ENCODE assay signal across 19 cellular contexts in genomic region chr11:27875480-27876208, GRCh38.
DNase-seq lines count a peak whose midpoint lies in the region; ATAC-seq and TF ChIP-seq lines count a peak whose summit lies in the region.
"Had no signal": no experiment of that assay in that cellular context is flagged by ENCODE, and none has a peak within 500 bp of the region (broad histone marks: within the 10 kb centered on the region; RNA-seq: fewer than 3 reads in every experiment).

No MANE protein-coding gene starts in this region.

- H2AFZ ChIP-seq in PC-3 (ENCODE audit: low read length) = no peak overlapping the region

- H3K27ac ChIP-seq in left ventricle myocardium inferior (replicated peaks) (no peak overlapping the region), PC-3 (ENCODE audit: low read length) (no peak overlapping the region)
- H3K27ac ChIP-seq: BLaER1 treated with 17β-estradiol and CSF1 and Interleukin-3, amounts not matched to agents 10 nM and 100 nM had no signal

- intact Hi-C loops in Right ventricle myocardium inferior (cut with DNase I) = no loop called here
- intact Hi-C loops in left ventricle myocardium inferior (cut with micrococcal nuclease) = no loop called here
- intact Hi-C loops in PC-3 (cut with micrococcal nuclease) = no loop called here

- no peaks in the 10 kb centered on the region for H3F3A ChIP-seq in PC-3 (ENCODE audit: low read length, unreplicated experiment)

- no peak for DNase-seq in Right ventricle myocardium inferior (ENCODE audit: missing footprints)
- DNase-seq in left ventricle myocardium inferior = no peak
- peak; percentile 8 for DNase-seq in LoVo (ENCODE audit: low spot score)
- DNase-seq in PC-3 = peak; percentile 39
- DNase-seq in retina = peak; percentile 26
- DNase-seq in MG63 = no peak
- no peak for DNase-seq in superior temporal gyrus (ENCODE audit: extremely low spot score)
- DNase-seq: CD8-positive, alpha-beta T cell; DMS79; H7; KBM-7; NCI-H2081; NCI-H510A; SHP77 treated with DMSO at 0.1 percent for 48 hours; SK-N-SH; T-helper 1 cell had no signal

- TF ChIP-seq CTCF in left ventricle myocardium inferior (IDR thresholded peaks at IDR 0.05; ENCODE audit: borderline replicate concordance) (no peak), PC-3 (conservative IDR thresholded peaks at IDR 0.05; ENCODE audit: low read depth, low read length) (no peak)

- H3K4me3 ChIP-seq in left ventricle myocardium inferior (no peak overlapping the region), PC-3 (ENCODE audit: low read length) (no peak overlapping the region), MG63 (no peak overlapping the region)
- H3K4me3 ChIP-seq: BLaER1 treated with 17β-estradiol and CSF1 and Interleukin-3, amounts not matched to agents 10 nM and 100 nM had no signal

- H3K4me1 ChIP-seq in left ventricle myocardium inferior (peaks cover 14% of the 10 kb centered on the region), PC-3 (ENCODE audit: insufficient read depth, low read length) (peaks cover 14% of the 10 kb centered on the region)
- H3K4me1 ChIP-seq: BLaER1 treated with 17β-estradiol and CSF1 and Interleukin-3, amounts not matched to agents 10 nM and 100 nM had no signal

- H3K27me3 ChIP-seq in left ventricle myocardium inferior (ENCODE audit: low read depth) (peaks cover 7% of the 10 kb centered on the region), PC-3 (ENCODE audit: low read length) (no peaks in the 10 kb centered on the region), MG63 (no peaks in the 10 kb centered on the region)
- H3K27me3 ChIP-seq: BLaER1 treated with 17β-estradiol and CSF1 and Interleukin-3, amounts not matched to agents 10 nM and 100 nM had no signal

- no peak overlapping the region for H3K9ac ChIP-seq in PC-3 (ENCODE audit: low read length)
- H3K9ac ChIP-seq: BLaER1 treated with 17β-estradiol and CSF1 and Interleukin-3, amounts not matched to agents 10 nM and 100 nM; SK-N-SH had no signal

- CTCF ChIA-PET in PC-3 (lab: Charles Lee) = no interaction called here

- H3K9me3 ChIP-seq in left ventricle myocardium inferior (replicated peaks) (peaks cover 12% of the 10 kb centered on the region), PC-3 (ENCODE audit: low read length) (no peaks in the 10 kb centered on the region), MG63 (no peaks in the 10 kb centered on the region)
- H3K9me3 ChIP-seq: SK-N-SH had no signal

- H3K36me3 ChIP-seq in left ventricle myocardium inferior (no peaks in the 10 kb centered on the region), PC-3 (ENCODE audit: low read depth, low read length) (no peaks in the 10 kb centered on the region), MG63 (no peaks in the 10 kb centered on the region)
- H3K36me3 ChIP-seq: BLaER1 treated with 17β-estradiol and CSF1 and Interleukin-3, amounts not matched to agents 10 nM and 100 nM had no signal

- no peaks in the 10 kb centered on the region for H4K20me1 ChIP-seq in PC-3 (ENCODE audit: low read length)
- H4K20me1 ChIP-seq: BLaER1 treated with 17β-estradiol and CSF1 and Interleukin-3, amounts not matched to agents 10 nM and 100 nM had no signal

- BruUV-seq in PC-3 (replicated peaks; lab: Mats Ljungman, UMichigan) = no TSS peak

- ATAC-seq in Right ventricle myocardium inferior (peak; percentile 23), PC-3 (no peak)
- ATAC-seq: CD8-positive, alpha-beta T cell; HepG2; Panc1 had no signal

- POLR2A ChIA-PET in PC-3 (lab: Charles Lee; ENCODE audit: unreplicated experiment) = no interaction called here

- no peak overlapping the region for H3K4me2 ChIP-seq in PC-3 (ENCODE audit: low read length)
- H3K4me2 ChIP-seq: BLaER1 treated with 17β-estradiol and CSF1 and Interleukin-3, amounts not matched to agents 10 nM and 100 nM; SK-N-SH had no signal

- no peaks in the 10 kb centered on the region for H3K9me2 ChIP-seq in PC-3 (replicated peaks; ENCODE audit: low read length)
- H3K9me2 ChIP-seq: SK-N-SH had no signal

- no peaks in the 10 kb centered on the region for H3K79me2 ChIP-seq in PC-3 (ENCODE audit: low read length)

Comparison
In these comparisons a context has a peak if more than half of its experiments do, and no peak if none do; other contexts are left out.
1. DNase-seq: peak in LoVo (single experiment), PC-3 (single experiment) and retina (single experiment); none in Right ventricle myocardium inferior (single experiment), left ventricle myocardium inferior (single experiment), MG63 (single experiment) and superior temporal gyrus (single experiment).